Comparison of ENCODE assay signal across 9 cellular contexts in the genomic region with DNA sequence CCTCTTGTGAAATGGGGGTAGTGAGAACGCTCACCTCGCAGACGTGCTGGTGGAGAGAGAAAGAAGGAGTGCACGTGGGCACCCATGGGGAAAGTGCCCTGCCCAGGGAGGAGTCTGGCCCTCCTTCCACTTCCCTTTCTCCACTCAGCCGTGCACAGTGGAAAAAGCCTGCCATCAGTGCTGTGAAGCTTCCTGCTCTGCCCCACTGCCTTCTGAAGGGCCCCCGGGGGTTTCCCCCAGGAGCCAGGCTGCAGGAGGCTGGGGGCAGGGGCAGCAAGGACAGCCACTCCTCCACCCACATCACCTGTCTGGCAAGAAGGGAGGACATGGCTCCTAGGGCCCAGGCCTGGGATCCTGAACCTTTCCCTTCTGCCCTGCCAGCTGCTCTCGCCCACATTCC. TPM values are rescaled to one million over a fixed set of nuclear protein-coding genes. Genes with fewer than 3 reads are reported as not detected.
DNase-seq lines count a peak whose midpoint lies in the region; ATAC-seq, FAIRE-seq and TF ChIP-seq lines count a peak whose summit lies in the region.
"Had no signal": no experiment of that assay in that cellular context is flagged by ENCODE, and none has a peak within 500 bp of the region (broad histone marks: within the 10 kb centered on the region; RNA-seq: fewer than 3 reads in every experiment).

No MANE protein-coding gene starts in this region.

- in situ Hi-C loops in HepG2 (cut with HindIII; ENCODE audit: extremely low pct_ligation_motif_present, low pct_unique_long_range_greater_than_20kb) = no loop called here

- H4K20me1 ChIP-seq in HepG2 (ENCODE audit: insufficient read depth, low read length) = no peaks in the 10 kb centered on the region

- POLR2A ChIA-PET in HepG2 (lab: Yijun Ruan, JAX) = no interaction called here

- no peak for TF ChIP-seq RAD21 in HepG2 (CRISPR knock-in tag; IDR thresholded peaks at IDR 0.05)

- peak in 1 of 3 donors; percentile 40 for DNase-seq in right lobe of liver
- no peak for DNase-seq in HepG2 (ENCODE audit: low spot score)
- DNase-seq in MV-4-11 (lab: John Stamatoyannopoulos, UW) = peak; percentile 63
- peak; percentile 63 for DNase-seq in activated naive CD8-positive, alpha-beta T cell treated with anti-CD3 and anti-CD28 coated beads, Interleukin-2, amount 50 U/mL, for 24 hours
- DNase-seq in immature natural killer cell = no peak
- DNase-seq in mesothelial cell of epicardium (ENCODE audit: low spot score in 2 of 2, unreplicated experiment in 2 of 2) = no peak
- no peak for DNase-seq in SJCRH30

- H3K36me3 ChIP-seq in right lobe of liver = no peaks in the 10 kb centered on the region
- H3K36me3 ChIP-seq in HepG2 (replicated peaks in 1 of 2; ENCODE audit: control insufficient read depth in 1 of 2, insufficient read depth in 2 of 2, low read length in 2 of 2) = no peaks in the 10 kb centered on the region
- H3K36me3 ChIP-seq in SJCRH30 = no peaks in the 10 kb centered on the region

- no peak for TF ChIP-seq CTCF in right lobe of liver (IDR thresholded peaks at IDR 0.05)
- TF ChIP-seq CTCF in HepG2 (CRISPR knock-in tag; IDR thresholded peaks at IDR 0.05) = no peak
- no peak for TF ChIP-seq CTCF in mesothelial cell of epicardium (IDR thresholded peaks at IDR 0.05; ENCODE audit: unreplicated experiment)

- no peaks in the 10 kb centered on the region for H3K27me3 Mint-ChIP-seq in activated naive CD8-positive, alpha-beta T cell treated with anti-CD3 and anti-CD28 coated beads, Interleukin-2, amount 50 U/mL, for 24 hours
- H3K27me3 Mint-ChIP-seq in stimulated activated naive CD8-positive, alpha-beta T cell treated with anti-CD3 and anti-CD28 coated beads, Interleukin-15, Interleukin-2, amounts not matched to agents 100 ng/mL and 50 ng/mL, for 24 hours = no peaks in the 10 kb centered on the region
- H3K27me3 Mint-ChIP-seq in immature natural killer cell (ENCODE audit: low read depth in 3 of 3) (peaks cover 0 to 11% (median 5%) of the 10 kb centered on the region in 3 donors), mesothelial cell of epicardium (ENCODE audit: low read depth) (no peaks in the 10 kb centered on the region)
- H3K27me3 Mint-ChIP-seq: T-cell had no signal

- H3K9me3 ChIP-seq in right lobe of liver (no peaks in the 10 kb centered on the region), HepG2 (ENCODE audit: low read length) (no peaks in the 10 kb centered on the region), SJCRH30 (replicated peaks) (no peaks in the 10 kb centered on the region)

- H3K4me3 ChIP-seq in right lobe of liver (no peak overlapping the region), HepG2 (replicated peaks in 1 of 3; ENCODE audit: insufficient read depth in 1 of 3, low read depth in 2 of 3, low read length in 3 of 3) (no peak overlapping the region), SJCRH30 (no peak overlapping the region)

- H3K27ac ChIP-seq in right lobe of liver (no peak overlapping the region), HepG2 (ENCODE audit: extremely low read length, insufficient read depth, low read length) (no peak overlapping the region), SJCRH30 (no peak overlapping the region)

- no peaks in the 10 kb centered on the region for H3K36me3 Mint-ChIP-seq in activated naive CD8-positive, alpha-beta T cell treated with anti-CD3 and anti-CD28 coated beads, Interleukin-2, amount 50 U/mL, for 24 hours (ENCODE audit: low read depth)
- H3K36me3 Mint-ChIP-seq in stimulated activated naive CD8-positive, alpha-beta T cell treated with anti-CD3 and anti-CD28 coated beads, Interleukin-15, Interleukin-2, amounts not matched to agents 100 ng/mL and 50 ng/mL, for 24 hours (ENCODE audit: low read depth) = no peaks in the 10 kb centered on the region
- H3K36me3 Mint-ChIP-seq in immature natural killer cell = no peaks in the 10 kb centered on the region
- peaks cover 5% of the 10 kb centered on the region for H3K36me3 Mint-ChIP-seq in mesothelial cell of epicardium
- H3K36me3 Mint-ChIP-seq: T-cell had no signal

- TF ChIP-seq POLR2A in right lobe of liver (IDR thresholded peaks at IDR 0.05) (no peak), HepG2 (IDR thresholded peaks at IDR 0.05; ENCODE audit: insufficient read depth in 1 of 2, low read depth in 2 of 2, low read length in 2 of 2) (no peak)

- H3K4me1 ChIP-seq in right lobe of liver = no peaks in the 10 kb centered on the region
- no peaks in the 10 kb centered on the region for H3K4me1 ChIP-seq in HepG2 (ENCODE audit: insufficient read depth, low read length)
- 0 out of 2 replicates have a peak, but pooled peaks cover 3% of the 10 kb centered on the region for H3K4me1 ChIP-seq in SJCRH30

- H3K9me3 Mint-ChIP-seq in activated naive CD8-positive, alpha-beta T cell treated with anti-CD3 and anti-CD28 coated beads, Interleukin-2, amount 50 U/mL, for 24 hours = no peaks in the 10 kb centered on the region
- no peaks in the 10 kb centered on the region for H3K9me3 Mint-ChIP-seq in stimulated activated naive CD8-positive, alpha-beta T cell treated with anti-CD3 and anti-CD28 coated beads, Interleukin-15, Interleukin-2, amounts not matched to agents 100 ng/mL and 50 ng/mL, for 24 hours
- H3K9me3 Mint-ChIP-seq in immature natural killer cell (peaks cover 0 to 2% (median 0%) of the 10 kb centered on the region in 6 donors), mesothelial cell of epicardium (no peaks in the 10 kb centered on the region)
- H3K9me3 Mint-ChIP-seq: T-cell had no signal

- peak in 3 of 4 donors; percentile 7 to 52 (median 22) for ATAC-seq in right lobe of liver
- ATAC-seq in HepG2 = no peak
- peak; percentile 94 for ATAC-seq in activated naive CD8-positive, alpha-beta T cell treated with anti-CD3 and anti-CD28 coated beads, Interleukin-2, amount 50 U/mL, for 24 hours

- FAIRE-seq in HepG2 (lab: Jason Lieb, UNC) = no peak

- intact Hi-C loops in right lobe of liver (cut with DNase I) (no loop called here), HepG2 (cut with micrococcal nuclease; ENCODE audit: unreplicated experiment) (no loop called here)

- no TSS peak for BruUV-seq in HepG2 (replicated peaks; lab: Mats Ljungman, UMichigan)

- H3K27ac Mint-ChIP-seq in activated naive CD8-positive, alpha-beta T cell treated with anti-CD3 and anti-CD28 coated beads, Interleukin-2, amount 50 U/mL, for 24 hours = peak overlapping the region; percentile 82
- H3K27ac Mint-ChIP-seq in stimulated activated naive CD8-positive, alpha-beta T cell treated with anti-CD3 and anti-CD28 coated beads, Interleukin-15, Interleukin-2, amounts not matched to agents 100 ng/mL and 50 ng/mL, for 24 hours = peak overlapping the region; percentile 88
- H3K27ac Mint-ChIP-seq in immature natural killer cell (no peak overlapping the region), mesothelial cell of epicardium (no peak overlapping the region)

- CTCF ChIA-PET in HepG2 (lab: Yijun Ruan, JAX; ENCODE audit: low intra/inter-chr PET ratio, low total read pairs) = no interaction called here

- H3K9ac ChIP-seq in HepG2 (ENCODE audit: insufficient read depth, low read depth, low read length) = no peak overlapping the region

- no peak for TF ChIP-seq EP300 in HepG2 (IDR thresholded peaks at IDR 0.05; ENCODE audit: low read depth in 2 of 2, low read length in 2 of 2)
- TF ChIP-seq EP300 in HepG2 (CRISPR knock-in tag; IDR thresholded peaks at IDR 0.05; ENCODE audit: borderline replicate concordance) = no peak

- no CpG with 5 or more reads among the region's 7 CpGs for WGBS in right lobe of liver (ENCODE audit: insufficient coverage, low coverage, low lambda C conversion rate, missing lambda C conversion rate)
- whole genome bisulfite sequencing in HepG2 (ENCODE audit: low lambda C conversion rate) = 0% methylated on average over 3 of the region's 7 CpGs

- H3K4me1 Mint-ChIP-seq in activated naive CD8-positive, alpha-beta T cell treated with anti-CD3 and anti-CD28 coated beads, Interleukin-2, amount 50 U/mL, for 24 hours = peaks cover 36% of the 10 kb centered on the region
- H3K4me1 Mint-ChIP-seq in stimulated activated naive CD8-positive, alpha-beta T cell treated with anti-CD3 and anti-CD28 coated beads, Interleukin-15, Interleukin-2, amounts not matched to agents 100 ng/mL and 50 ng/mL, for 24 hours (ENCODE audit: low read depth) = peaks cover 34% of the 10 kb centered on the region
- peaks cover 2 to 6% of the 10 kb centered on the region in 2 donors for H3K4me1 Mint-ChIP-seq in immature natural killer cell
- peaks cover 27% of the 10 kb centered on the region for H3K4me1 Mint-ChIP-seq in mesothelial cell of epicardium

- no peak overlapping the region for H3K4me2 ChIP-seq in HepG2 (ENCODE audit: low read depth, low read length)

- H3K79me2 ChIP-seq in HepG2 (ENCODE audit: insufficient read depth, low read length) = no peaks in the 10 kb centered on the region

- H2AFZ ChIP-seq in HepG2 (ENCODE audit: low read length) = no peak overlapping the region

- H3K27me3 ChIP-seq in right lobe of liver (no peaks in the 10 kb centered on the region), HepG2 (ENCODE audit: control insufficient read depth in 1 of 2, insufficient read depth in 2 of 2, low read length in 2 of 2) (peaks cover 7 to 44% of the 10 kb centered on the region in 2 experiments; a peak in 4 of 5 replicates), SJCRH30 (no peaks in the 10 kb centered on the region)

- H3K4me3 Mint-ChIP-seq in activated naive CD8-positive, alpha-beta T cell treated with anti-CD3 and anti-CD28 coated beads, Interleukin-2, amount 50 U/mL, for 24 hours = peak overlapping the region; percentile 26
- H3K4me3 Mint-ChIP-seq in stimulated activated naive CD8-positive, alpha-beta T cell treated with anti-CD3 and anti-CD28 coated beads, Interleukin-15, Interleukin-2, amounts not matched to agents 100 ng/mL and 50 ng/mL, for 24 hours = peak overlapping the region; percentile 55
- H3K4me3 Mint-ChIP-seq in immature natural killer cell (no peak overlapping the region), mesothelial cell of epicardium (no peak overlapping the region)

RNA-seq across cellular contexts. Expression of a gene that starts 7.6 kb away (rescaled TPM):
- 10 to 100 TPM in 4 of 6 experiments, 1 to 10 TPM in 2; 5.7 to 22.1 (median 12.2) TPM for total RNA-seq in right lobe of liver
- not detected in 2 replicates for total RNA-seq in HepG2 (2016; rRNA removed; fragmentation: Illumina TruSeq; extraction: Trizol)
- not detected in 2 replicates for total RNA-seq in HepG2 (2016; cell fraction: cytosol; rRNA removed; fragmentation: Illumina TruSeq; extraction: Trizol; ENCODE audit: low read depth)
- not detected in 2 replicates for total RNA-seq in HepG2 (2016; cell fraction: insoluble cytoplasmic fraction; rRNA removed; fragmentation: Illumina TruSeq; extraction: Trizol)
- not detected in 2 replicates for total RNA-seq in HepG2 (2016; cell fraction: membrane; rRNA removed; fragmentation: Illumina TruSeq; extraction: Trizol)
- not detected in 2 replicates for total RNA-seq in HepG2 (2016; cell fraction: nucleus; rRNA removed; fragmentation: Illumina TruSeq; extraction: Trizol)
- not detected in 2 replicates for polyA plus RNA-seq in HepG2 (2011; rRNA removed)
- not detected in 2 replicates for polyA plus RNA-seq in HepG2 (2011; cell fraction: cytosol; rRNA removed)
- not detected in 2 replicates for polyA plus RNA-seq in HepG2 (2011; cell fraction: nucleus; rRNA removed)
- not detected in 2 replicates for polyA plus RNA-seq in HepG2 (2012)
- not detected in 2 replicates for polyA plus RNA-seq in HepG2 (2016; cell fraction: cytosol; fragmentation: Illumina TruSeq; extraction: Trizol; ENCODE audit: low read depth)
- not detected in 2 replicates for polyA plus RNA-seq in HepG2 (2016; cell fraction: insoluble cytoplasmic fraction; fragmentation: Illumina TruSeq; extraction: Trizol; ENCODE audit: low read depth)
- not detected in 2 replicates for polyA plus RNA-seq in HepG2 (2016; cell fraction: membrane; fragmentation: Illumina TruSeq; extraction: Trizol; ENCODE audit: low read depth)
- polyA plus RNA-seq in HepG2 (2016; cell fraction: nucleus; fragmentation: Illumina TruSeq; extraction: Trizol; ENCODE audit: insufficient read depth, low read depth) = not detected in 2 replicates
- 1.0 TPM in 1 of 2 replicates, not detected in the other for polyA minus RNA-seq in HepG2 (2011; rRNA and poly(A)+ RNA removed; ENCODE audit: low replicate concordance)
- not detected in 2 replicates for polyA minus RNA-seq in HepG2 (2011; cell fraction: cytosol; rRNA and poly(A)+ RNA removed)
- polyA minus RNA-seq in HepG2 (2011; cell fraction: nucleus; rRNA and poly(A)+ RNA removed) = not detected in 2 replicates
- 10 to 100 TPM in 1 of 3 donors, 1 to 10 TPM in 2; 5.0 to 13.6 (median 6.4) TPM for polyA plus RNA-seq in immature natural killer cell
- total RNA-seq in mesothelial cell of epicardium = 71.0 to 81.0 TPM (median 73.1 TPM) in 3 replicates
- total RNA-seq in SJCRH30 (2014; rRNA removed; shearing (Covaris generic)) = 13.4 and 14.7 TPM in 2 replicates

Comparison
In these comparisons a context has a peak if more than half of its experiments do, and no peak if none do; other contexts are left out.
1. RNA of a gene that starts 7.6 kb away (total RNA-seq): 71.0 to 81.0 TPM in mesothelial cell of epicardium, 13.4 to 14.7 TPM in SJCRH30 and 5.7 to 22.1 TPM in right lobe of liver; not detected in HepG2; every median in the first group is over 4 times any median in the second.
2. DNase-seq: peak in MV-4-11 (single experiment) and activated naive CD8-positive, alpha-beta T cell treated with anti-CD3 and anti-CD28 coated beads, Interleukin-2, amount 50 U/mL, for 24 hours (single experiment); none in HepG2 (single experiment), immature natural killer cell (0 of 3), mesothelial cell of epicardium (0 of 2) and SJCRH30 (0 of 2).
3. H3K27ac Mint-ChIP-seq: peak in activated naive CD8-positive, alpha-beta T cell treated with anti-CD3 and anti-CD28 coated beads, Interleukin-2, amount 50 U/mL, for 24 hours (single experiment) and stimulated activated naive CD8-positive, alpha-beta T cell treated with anti-CD3 and anti-CD28 coated beads, Interleukin-15, Interleukin-2, amounts not matched to agents 100 ng/mL and 50 ng/mL, for 24 hours (single experiment); none in immature natural killer cell (0 of 6) and mesothelial cell of epicardium (single experiment).
4. H3K4me3 Mint-ChIP-seq: peak in activated naive CD8-positive, alpha-beta T cell treated with anti-CD3 and anti-CD28 coated beads, Interleukin-2, amount 50 U/mL, for 24 hours (single experiment) and stimulated activated naive CD8-positive, alpha-beta T cell treated with anti-CD3 and anti-CD28 coated beads, Interleukin-15, Interleukin-2, amounts not matched to agents 100 ng/mL and 50 ng/mL, for 24 hours (single experiment); none in immature natural killer cell (0 of 5) and mesothelial cell of epicardium (single experiment).